ENCODE assay signal across 1 cellular context in genomic region chr5:98793223-98793622, GRCh38.
TF ChIP-seq lines count a peak whose summit lies in the region.

No MANE protein-coding gene starts in this region.

TF ChIP-seq in H1, 55 proteins besides CTCF, POLR2A, EP300 and RAD21:
- TF ChIP-seq KDM1A (IDR thresholded peaks at IDR 0.05; ENCODE audit: borderline replicate concordance, low read length) (no peak), SIN3A (conservative IDR thresholded peaks at IDR 0.05 in 1 of 2, IDR thresholded peaks at IDR 0.05 in 1 of 2; ENCODE audit: low read depth in 1 of 2, low read length in 2 of 2) (no peak), POLR2AphosphoS5 (IDR thresholded peaks at IDR 0.05; ENCODE audit: low read depth, low read length) (0 out of 2 replicates have a peak, but pooled peaks have one; percentile 24), SUZ12 (IDR thresholded peaks at IDR 0.05; ENCODE audit: low read length) (no peak), TAF7 (optimal IDR thresholded peaks at IDR 0.05; ENCODE audit: borderline replicate concordance, low read depth, low read length) (no peak), CBX5 (IDR thresholded peaks at IDR 0.05; ENCODE audit: low read depth, low read length) (no peak), KDM5A (IDR thresholded peaks at IDR 0.05; ENCODE audit: low read length) (no peak), FOSL1 (IDR thresholded peaks at IDR 0.05; ENCODE audit: insufficient read depth, low read depth, low read length) (no peak)
